ENCODE assay signal across 9 cellular contexts in the genomic region with DNA sequence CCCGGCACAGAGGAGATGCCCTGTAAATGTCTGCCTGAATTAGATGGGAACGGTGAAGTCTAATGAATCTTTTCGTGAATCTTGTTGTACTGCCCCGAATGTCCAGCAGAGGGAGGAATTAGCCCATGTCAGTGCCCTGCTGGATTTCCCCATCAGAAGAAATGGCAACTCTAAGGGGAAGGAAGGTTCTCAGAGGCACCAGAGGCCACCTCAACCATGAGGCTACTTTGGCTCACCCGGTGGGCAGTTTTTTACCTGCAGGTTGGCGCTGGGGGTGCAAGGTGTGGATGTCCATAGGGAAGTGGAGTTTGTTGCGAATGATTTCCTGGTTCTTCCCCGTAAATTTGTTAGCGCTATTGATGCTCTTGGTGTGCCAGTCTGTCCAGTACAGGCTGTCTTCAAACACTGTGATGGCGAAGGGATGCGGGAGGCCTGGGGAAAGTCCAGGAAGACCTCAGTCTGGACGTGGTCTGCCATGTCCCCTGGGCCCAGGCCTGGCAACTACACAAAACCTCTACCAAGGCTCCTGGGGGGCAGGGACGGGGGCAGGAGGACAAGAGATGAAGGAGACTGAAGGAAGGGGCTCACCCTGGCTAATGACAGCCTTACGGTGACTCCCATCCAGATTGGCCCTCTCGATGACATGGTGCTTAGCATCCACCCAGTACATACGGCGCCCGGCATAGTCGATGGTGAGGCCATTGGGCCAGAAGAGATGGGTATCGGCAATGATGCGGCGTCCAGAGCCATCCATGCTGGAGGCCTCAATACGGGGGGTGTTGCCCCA. TPM values are rescaled to one million over a fixed set of nuclear protein-coding genes. Genes with fewer than 3 reads are reported as not detected.
DNase-seq lines count a peak whose midpoint lies in the region; ATAC-seq and TF ChIP-seq lines count a peak whose summit lies in the region.
"Had no signal": no experiment of that assay in that cellular context is flagged by ENCODE, and none has a peak within 500 bp of the region (broad histone marks: within the 10 kb centered on the region; RNA-seq: fewer than 3 reads in every experiment).

No MANE protein-coding gene starts in this region.

- intact Hi-C loops in Caco-2 (cut with micrococcal nuclease; ENCODE audit: unreplicated experiment), result loop anchor here (1.0 kb wide), 3 partner anchors 7 to 271 kb away; no protein-coding TSS in a partner anchor

- H3K4me3 ChIP-seq in Caco-2 (ENCODE audit: low read depth, low read length) (no peak overlapping the region), HFF-Myc (replicated peaks; ENCODE audit: low read depth, low read length) (no peak overlapping the region)

- POLR2A ChIA-PET in Caco-2 (lab: Charles Lee), result no interaction called here

- no peaks in the 10 kb centered on the region for H3K27me3 ChIP-seq in Caco-2 (replicated peaks; ENCODE audit: control insufficient read depth, insufficient read depth, low read length)

- DNase-seq in Caco-2, result peak; percentile 67 to 81
- DNase-seq in HFF-Myc (ENCODE audit: extremely low read depth, low read depth), result peak; percentile 52
- peak; percentile 49 for DNase-seq in NCI-H226
- peak; percentile 56 for DNase-seq in activated CD4-positive, CD25-positive, alpha-beta regulatory T cell treated with anti-CD3 and anti-CD28 coated beads, Interleukin-2, amount 50 U/mL, for 16 hours (ENCODE audit: low read depth, low spot score)
- peak; percentile 58 to 66 for DNase-seq in central memory CD8-positive, alpha-beta T cell (ENCODE audit: low spot score in 2 of 2)
- peak; percentile 72 for DNase-seq in left lobe of liver (ENCODE audit: low spot score)
- peak; percentile 61 to 66 for DNase-seq in stimulated activated CD4-positive, alpha-beta T cell treated with anti-CD3 and anti-CD28 coated beads, Interleukin-4, amount 100 ng/mL, for 4 hours

- no peaks in the 10 kb centered on the region for H3K4me1 Mint-ChIP-seq in Caco-2 (ENCODE audit: low read depth, unreplicated experiment)
- H3K4me1 Mint-ChIP-seq in central memory CD8-positive, alpha-beta T cell, result no peaks in the 10 kb centered on the region

- H3K36me3 ChIP-seq in Caco-2 (ENCODE audit: control insufficient read depth, insufficient read depth, low read length), result 0 out of 2 replicates have a peak, but pooled peaks cover 3% of the 10 kb centered on the region

- no peaks in the 10 kb centered on the region for H3K4me1 ChIP-seq in Caco-2

- H3K4me3 Mint-ChIP-seq in Caco-2 (ENCODE audit: unreplicated experiment), result no peak overlapping the region
- no peak overlapping the region for H3K4me3 Mint-ChIP-seq in central memory CD8-positive, alpha-beta T cell

- CTCF ChIA-PET in Caco-2 (lab: Charles Lee), result interaction anchor here (1.0 to 1.2 kb wide), 2 partner anchors 263 kb away, joined by 3 to 5 read pairs; no protein-coding TSS in a partner anchor

- H3K9me3 ChIP-seq in Caco-2, result no peaks in the 10 kb centered on the region

- ATAC-seq in central memory CD8-positive, alpha-beta T cell (replicated peaks; ENCODE audit: extremely low read depth, poor library complexity, severe bottlenecking), result peak; percentile 73
- ATAC-seq in left lobe of liver (peak; percentile 99), HG03520 (IDR thresholded peaks at IDR 0.05; ENCODE audit: unreplicated experiment) (no peak)

- no TSS peak for BruUV-seq in Caco-2 (replicated peaks; lab: Mats Ljungman, UMichigan)

- H3K36me3 Mint-ChIP-seq in Caco-2 (ENCODE audit: insufficient read depth, unreplicated experiment), result peaks cover 9% of the 10 kb centered on the region
- H3K36me3 Mint-ChIP-seq in central memory CD8-positive, alpha-beta T cell (ENCODE audit: insufficient read depth), result no peaks in the 10 kb centered on the region

- no peak overlapping the region for H3K27ac Mint-ChIP-seq in Caco-2 (ENCODE audit: unreplicated experiment)
- no peak overlapping the region for H3K27ac Mint-ChIP-seq in central memory CD8-positive, alpha-beta T cell (ENCODE audit: low read depth)

- TF ChIP-seq CTCF in Caco-2 (IDR thresholded peaks at IDR 0.05; ENCODE audit: insufficient read depth in 1 of 2, low read depth in 1 of 2, low read length in 1 of 2, severe bottlenecking in 1 of 2, unreplicated experiment in 1 of 2), result peak; percentile 85 to 91
- peak; percentile 87 for TF ChIP-seq CTCF in HFF-Myc (IDR thresholded peaks at IDR 0.05; ENCODE audit: low read depth, low read length, missing control alignments)

- H3K27me3 Mint-ChIP-seq in Caco-2 (ENCODE audit: insufficient read depth, unreplicated experiment), result no peaks in the 10 kb centered on the region
- H3K27me3 Mint-ChIP-seq in central memory CD8-positive, alpha-beta T cell, result peaks cover 8% of the 10 kb centered on the region

- no peaks in the 10 kb centered on the region for H3K9me3 Mint-ChIP-seq in Caco-2 (ENCODE audit: unreplicated experiment)
- H3K9me3 Mint-ChIP-seq in central memory CD8-positive, alpha-beta T cell, result no peaks in the 10 kb centered on the region

RNA-seq across cellular contexts. Expression of a gene that starts 28.5 kb away (rescaled TPM):
- 9.3 and 11.1 TPM in 2 replicates for total RNA-seq in Caco-2 (2022)
- total RNA-seq in left lobe of liver, result 0.50 TPM
- total RNA-seq: T-helper 1 cell treated with Interleukin-12 subunit alpha and Interleukin-12 subunit beta and Interleukin-4 antibody, amounts not matched to agents 30 ng/mL and 1 ng/mL, for 36 hours had no signal

RNA-seq across cellular contexts. Expression of a gene that starts 43.8 kb away (rescaled TPM):
- total RNA-seq in Caco-2 (2022), result 221 and 224 TPM in 2 replicates
- 19.5 TPM for total RNA-seq in left lobe of liver

RNA-seq across cellular contexts. Expression of a gene that starts 46.7 kb away (rescaled TPM):
- total RNA-seq in Caco-2 (2022), result 19.8 and 22.9 TPM in 2 replicates
- total RNA-seq in left lobe of liver, result 4.1 TPM

Comparison
In these comparisons a context has a peak if more than half of its experiments do, and no peak if none do; other contexts are left out.
1. RNA of a gene that starts 43.8 kb away (total RNA-seq): 221 to 224 TPM in Caco-2; 19.5 TPM in left lobe of liver (single experiment); every median in the first group is over 10 times any median in the second.
2. Peak in every context shown above with its lines, with median percentiles within 50 percentile points of each other: DNase-seq.